ENCODE assay signal across 8 cellular contexts in genomic region chrX:131633285-131633917, GRCh38.
DNase-seq lines count a peak whose midpoint lies in the region; ATAC-seq and TF ChIP-seq lines count a peak whose summit lies in the region.

No MANE protein-coding gene starts in this region.

- no peak overlapping the region for H3K27ac Mint-ChIP-seq in activated naive CD4-positive, alpha-beta T cell treated with anti-CD3 and anti-CD28 coated beads, Interleukin-2, amount 50 U/mL, for 72 hours

- no peaks in the 10 kb centered on the region for H3K9me3 Mint-ChIP-seq in activated naive CD4-positive, alpha-beta T cell treated with anti-CD3 and anti-CD28 coated beads, Interleukin-2, amount 50 U/mL, for 72 hours

- TF ChIP-seq POLR2A in heart left ventricle (IDR thresholded peaks at IDR 0.05): no peak

- H3K4me1 ChIP-seq in SJCRH30 (no peaks in the 10 kb centered on the region), heart left ventricle (no peaks in the 10 kb centered on the region)

- H3K36me3 ChIP-seq in SJCRH30 (no peaks in the 10 kb centered on the region), heart left ventricle (no peaks in the 10 kb centered on the region)

- H3K27me3 ChIP-seq in SJCRH30 (no peaks in the 10 kb centered on the region), heart left ventricle (peaks cover 0 to 38% (median 0%) of the 10 kb centered on the region in 9 donors)

- intact Hi-C loops in heart left ventricle (cut with DNase I): loop anchor here in 9 of 10 donors (1.0 to 10.0 kb wide), 4 partner anchors 639 to 657 kb away; no protein-coding TSS in a partner anchor

- DNase-seq in ELR (ENCODE audit: low read depth) (peak; percentile 55), SJCRH30 (peak; percentile 38 to 74), heart left ventricle (peak in 3 of 5 donors; percentile 20 to 37 (median 22)), retina (peak; percentile 56)
- DNase-seq in Jurkat, Clone E6-1 (ENCODE audit: low read depth, low spot score): peak; percentile 30
- DNase-seq in activated naive CD4-positive, alpha-beta T cell treated with anti-CD3 and anti-CD28 coated beads, Interleukin-2, amount 50 U/mL, for 72 hours (ENCODE audit: low spot score in 2 of 2): peak in 1 of 2 donors; percentile 43

- no peak overlapping the region for H3K4me3 ChIP-seq in Jurkat, Clone E6-1 (ENCODE audit: low read length)
- H3K4me3 ChIP-seq in SJCRH30 (no peak overlapping the region), heart left ventricle (no peak overlapping the region)

- H3K36me3 Mint-ChIP-seq in activated naive CD4-positive, alpha-beta T cell treated with anti-CD3 and anti-CD28 coated beads, Interleukin-2, amount 50 U/mL, for 72 hours: no peaks in the 10 kb centered on the region

- H3K9me3 ChIP-seq in SJCRH30 (replicated peaks) (no peaks in the 10 kb centered on the region), heart left ventricle (no peaks in the 10 kb centered on the region)

- WGBS in heart left ventricle, 4 donors: 49 to 58% (median 52%) methylated on average over 13 of the region's 13 CpGs

- no peak overlapping the region for H3K27ac ChIP-seq in SJCRH30
- H3K27ac ChIP-seq in heart left ventricle: no peak overlapping the region

- ATAC-seq in GM21447 (IDR thresholded peaks at IDR 0.05; ENCODE audit: unreplicated experiment) (peak; percentile 73), heart left ventricle (peak in 3 of 4 donors; percentile 52 to 82 (median 77)), HG03439 (IDR thresholded peaks at IDR 0.05; ENCODE audit: unreplicated experiment) (no peak)
- ATAC-seq in activated naive CD4-positive, alpha-beta T cell treated with anti-CD3 and anti-CD28 coated beads, Interleukin-2, amount 50 U/mL, for 72 hours: peak; percentile 61 to 68

- TF ChIP-seq CTCF in heart left ventricle (IDR thresholded peaks at IDR 0.05): peak; percentile 53 to 85 (median 67)
